ENCODE assay signal across 1 cellular context in the genomic region with DNA sequence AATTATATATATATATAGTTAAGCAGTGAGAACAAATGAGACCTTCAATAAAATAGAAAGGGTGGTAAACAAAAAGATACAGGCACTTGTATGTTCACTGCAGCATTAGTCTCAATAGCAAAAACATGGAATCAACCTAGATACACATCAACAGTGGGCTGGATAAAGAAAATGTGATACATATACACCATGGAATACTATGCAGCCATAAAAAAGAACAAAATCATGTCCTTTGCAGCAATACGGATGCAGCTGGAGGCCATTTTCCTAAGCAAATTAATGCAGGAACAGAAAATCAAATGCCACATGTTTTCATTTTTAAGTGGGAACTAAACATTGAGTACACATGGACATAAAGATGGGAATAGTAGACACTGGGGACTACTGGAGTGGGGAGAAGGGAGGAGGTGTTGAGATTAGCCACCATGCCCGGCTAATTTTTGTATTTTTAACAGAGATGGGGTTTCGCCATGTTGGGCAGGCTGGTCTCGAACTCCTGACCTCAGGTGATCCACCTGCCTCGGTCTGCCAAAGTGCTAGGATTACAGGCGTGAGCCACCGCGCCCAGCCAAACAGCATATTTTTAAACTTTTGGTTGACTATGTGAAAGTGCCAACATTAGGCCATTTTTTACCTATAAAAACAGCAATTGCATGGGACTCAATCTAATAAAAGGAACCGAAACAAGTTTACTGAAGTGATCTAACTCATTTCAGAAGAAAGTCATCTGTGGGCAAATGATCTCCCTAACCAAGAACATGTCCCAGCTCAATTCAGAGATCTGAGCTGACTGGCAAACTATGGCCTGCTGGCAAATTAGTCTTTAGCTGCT.
A peak's percentile ranks its signal among the peaks of the same experiment; 100 is the strongest.
TF ChIP-seq lines count a peak whose summit lies in the region.

No MANE protein-coding gene starts in this region.

TF ChIP-seq in GM12878, 131 proteins besides CTCF, POLR2A, EP300 and RAD21 (continued from another document):
- TF ChIP-seq, protein P1, sequence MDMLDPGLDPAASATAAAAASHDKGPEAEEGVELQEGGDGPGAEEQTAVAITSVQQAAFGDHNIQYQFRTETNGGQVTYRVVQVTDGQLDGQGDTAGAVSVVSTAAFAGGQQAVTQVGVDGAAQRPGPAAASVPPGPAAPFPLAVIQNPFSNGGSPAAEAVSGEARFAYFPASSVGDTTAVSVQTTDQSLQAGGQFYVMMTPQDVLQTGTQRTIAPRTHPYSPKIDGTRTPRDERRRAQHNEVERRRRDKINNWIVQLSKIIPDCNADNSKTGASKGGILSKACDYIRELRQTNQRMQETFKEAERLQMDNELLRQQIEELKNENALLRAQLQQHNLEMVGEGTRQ (IDR thresholded peaks at IDR 0.05; ENCODE audit: borderline replicate concordance, low read depth, low read length) = no peak
- TF ChIP-seq, protein P2, sequence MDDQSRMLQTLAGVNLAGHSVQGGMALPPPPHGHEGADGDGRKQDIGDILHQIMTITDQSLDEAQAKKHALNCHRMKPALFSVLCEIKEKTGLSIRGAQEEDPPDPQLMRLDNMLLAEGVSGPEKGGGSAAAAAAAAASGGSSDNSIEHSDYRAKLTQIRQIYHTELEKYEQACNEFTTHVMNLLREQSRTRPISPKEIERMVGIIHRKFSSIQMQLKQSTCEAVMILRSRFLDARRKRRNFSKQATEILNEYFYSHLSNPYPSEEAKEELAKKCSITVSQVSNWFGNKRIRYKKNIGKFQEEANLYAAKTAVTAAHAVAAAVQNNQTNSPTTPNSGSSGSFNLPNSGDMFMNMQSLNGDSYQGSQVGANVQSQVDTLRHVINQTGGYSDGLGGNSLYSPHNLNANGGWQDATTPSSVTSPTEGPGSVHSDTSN (IDR thresholded peaks at IDR 0.05; ENCODE audit: insufficient replicate concordance, low read depth, low read length) = no peak
- peak; percentile 50; the same call in 1 of the 2 replicates for TF ChIP-seq NFIC (IDR thresholded peaks at IDR 0.05; ENCODE audit: low read depth, low read length)
- no peak for TF ChIP-seq CHD1 (IDR thresholded peaks at IDR 0.05; ENCODE audit: low read depth, low read length)
- TF ChIP-seq MYB (IDR thresholded peaks at IDR 0.05; ENCODE audit: borderline replicate concordance, low read depth, low read length) = no peak
- no peak for TF ChIP-seq HDAC2 (IDR thresholded peaks at IDR 0.05)
- TF ChIP-seq GABPA (IDR thresholded peaks at IDR 0.05; ENCODE audit: low read depth) = no peak
- TF ChIP-seq RB1 (IDR thresholded peaks at IDR 0.05; ENCODE audit: borderline replicate concordance) = no peak
- no peak for TF ChIP-seq NFXL1 (IDR thresholded peaks at IDR 0.05; ENCODE audit: borderline replicate concordance)
- no peak for TF ChIP-seq POLR2AphosphoS5 (IDR thresholded peaks at IDR 0.05; ENCODE audit: low read length)
- TF ChIP-seq SPI1 (IDR thresholded peaks at IDR 0.05; ENCODE audit: borderline replicate concordance, insufficient read depth, low read depth, low read length) = peak; percentile 89
- no peak for TF ChIP-seq E2F8 (IDR thresholded peaks at IDR 0.05; ENCODE audit: low read depth, partially characterized antibody)
- TF ChIP-seq CBX5 (IDR thresholded peaks at IDR 0.05; ENCODE audit: low read depth) = 0 out of 2 replicates have a peak, but pooled peaks have one; percentile 64
- no peak for TF ChIP-seq TARDBP (IDR thresholded peaks at IDR 0.05; ENCODE audit: borderline replicate concordance)
- no peak for TF ChIP-seq POU2F2 (IDR thresholded peaks at IDR 0.05; ENCODE audit: borderline replicate concordance, low read depth, low read length)
- TF ChIP-seq LARP7 (IDR thresholded peaks at IDR 0.05) = no peak
- no peak for TF ChIP-seq CEBPB (IDR thresholded peaks at IDR 0.05; ENCODE audit: borderline replicate concordance in 1 of 2, low read depth in 2 of 2, low read length in 2 of 2)
- no peak for TF ChIP-seq FOS (IDR thresholded peaks at IDR 0.05; ENCODE audit: borderline replicate concordance, extremely low read depth, insufficient read length)
- TF ChIP-seq MEF2B (IDR thresholded peaks at IDR 0.05; ENCODE audit: partially characterized antibody, poor library complexity, severe bottlenecking) = peak; percentile 64
- no peak for TF ChIP-seq HCFC1 (IDR thresholded peaks at IDR 0.05; ENCODE audit: low read length)
- no peak for TF ChIP-seq SP1 (IDR thresholded peaks at IDR 0.05; ENCODE audit: low read depth, low read length)
- TF ChIP-seq ZBTB4 (CRISPR knock-in tag; IDR thresholded peaks at IDR 0.05) = no peak
- 0 out of 2 replicates have a peak, but pooled peaks have one; percentile 32 for TF ChIP-seq CREM (IDR thresholded peaks at IDR 0.05; ENCODE audit: low read depth)
- TF ChIP-seq TCF3 (IDR thresholded peaks at IDR 0.05; ENCODE audit: borderline replicate concordance, insufficient read depth, low read depth, low read length) = no peak
- TF ChIP-seq EZH2 (IDR thresholded peaks at IDR 0.05; ENCODE audit: borderline replicate concordance, control insufficient read depth, low read depth, low read length) = no peak
